1 cellular context compared by ENCODE assay signal in genomic region chr7:129952653-129953560, GRCh38.
TF ChIP-seq lines count a peak whose summit lies in the region.

UBE2H (minus strand) TSS chr7:129952960; CDS start chr7:129952555, 405 bp downstream.

TF ChIP-seq in HepG2, 621 proteins besides CTCF, POLR2A, EP300 and RAD21 (continued from another document and continues in another):
- TF ChIP-seq ZNF143 (CRISPR knock-in tag; IDR thresholded peaks at IDR 0.05) (peak; percentile 93), EZH2 (conservative IDR thresholded peaks at IDR 0.05; ENCODE audit: low read depth, low read length) (no peak), NAIF1 (CRISPR knock-in tag; IDR thresholded peaks at IDR 0.05; ENCODE audit: borderline replicate concordance) (no peak), SP1 (IDR thresholded peaks at IDR 0.05) (no peak), SP1 (CRISPR knock-in tag; IDR thresholded peaks at IDR 0.05) (peak; percentile 86), FOSL1 (CRISPR knock-in tag; IDR thresholded peaks at IDR 0.05; ENCODE audit: borderline replicate concordance) (no peak), HNRNPH1 (optimal IDR thresholded peaks at IDR 0.05; ENCODE audit: low read depth, low read length) (no peak), ZNF724P (CRISPR knock-in tag; IDR thresholded peaks at IDR 0.05; ENCODE audit: borderline replicate concordance) (no peak), TOPORS (CRISPR knock-in tag; IDR thresholded peaks at IDR 0.05) (0 out of 2 replicates have a peak, but pooled peaks have one; percentile 38), PLRG1 (conservative IDR thresholded peaks at IDR 0.05) (no peak), ARID3A (IDR thresholded peaks at IDR 0.05; ENCODE audit: low read depth, low read length) (no peak), HDAC6 (IDR thresholded peaks at IDR 0.05; ENCODE audit: low read depth, low read length) (no peak), ZNF569 (CRISPR knock-in tag; IDR thresholded peaks at IDR 0.05; ENCODE audit: borderline replicate concordance) (no peak), SRF (IDR thresholded peaks at IDR 0.05; ENCODE audit: low read depth, low read length) (no peak), KLF12 (CRISPR knock-in tag; IDR thresholded peaks at IDR 0.05; ENCODE audit: borderline replicate concordance) (no peak), KLF16 (CRISPR knock-in tag; IDR thresholded peaks at IDR 0.05) (peak in 1 of 2 experiments; percentile 68; a peak in 1 of 4 replicates), FOXP4 (CRISPR knock-in tag; IDR thresholded peaks at IDR 0.05) (peak; percentile 36), ZNF878 (CRISPR knock-in tag; IDR thresholded peaks at IDR 0.05) (no peak), MIER3 (CRISPR knock-in tag; IDR thresholded peaks at IDR 0.05; ENCODE audit: borderline replicate concordance) (no peak; the same call in 1 of the 2 replicates), MBD4 (IDR thresholded peaks at IDR 0.05; ENCODE audit: borderline replicate concordance, low read length) (no peak), DBP (CRISPR knock-in tag; IDR thresholded peaks at IDR 0.05; ENCODE audit: not compliant biosample characterization) (no peak), ZNF33B (CRISPR knock-in tag; IDR thresholded peaks at IDR 0.05) (no peak), REXO4 (CRISPR knock-in tag; IDR thresholded peaks at IDR 0.05; ENCODE audit: borderline replicate concordance) (no peak), ZSCAN9 (CRISPR knock-in tag; IDR thresholded peaks at IDR 0.05; ENCODE audit: borderline replicate concordance) (no peak; the same call in 1 of the 2 replicates), ZFP36L2 (CRISPR knock-in tag; IDR thresholded peaks at IDR 0.05) (no peak), ZMYM2 (CRISPR knock-in tag; IDR thresholded peaks at IDR 0.05) (no peak), SP4 (CRISPR knock-in tag; IDR thresholded peaks at IDR 0.05) (peak; percentile 85), ZNF510 (CRISPR knock-in tag; IDR thresholded peaks at IDR 0.05; ENCODE audit: low read depth) (no peak), RBAK (CRISPR knock-in tag; IDR thresholded peaks at IDR 0.05) (no peak), ZNF232 (CRISPR knock-in tag; IDR thresholded peaks at IDR 0.05; ENCODE audit: borderline replicate concordance) (no peak), EHMT2 (IDR thresholded peaks at IDR 0.05; ENCODE audit: borderline replicate concordance, low read depth, low read length) (no peak), AKAP8 (CRISPR knock-in tag; IDR thresholded peaks at IDR 0.05) (no peak), MTF1 (CRISPR knock-in tag; IDR thresholded peaks at IDR 0.05) (no peak), SMAD3 (CRISPR knock-in tag; IDR thresholded peaks at IDR 0.05) (no peak), ZFY (CRISPR knock-in tag; IDR thresholded peaks at IDR 0.05) (peak; percentile 72), CEBPG (CRISPR knock-in tag; IDR thresholded peaks at IDR 0.05) (peak; percentile 40), DNMT3B (CRISPR knock-in tag; conservative IDR thresholded peaks at IDR 0.05) (no peak), SUZ12 (IDR thresholded peaks at IDR 0.05; ENCODE audit: low read depth, low read length) (peak; percentile 65), REPIN1 (CRISPR knock-in tag; IDR thresholded peaks at IDR 0.05; ENCODE audit: borderline replicate concordance, low read depth) (no peak), GATAD1 (CRISPR knock-in tag; IDR thresholded peaks at IDR 0.05) (peak; percentile 38; the same call in 1 of the 2 replicates), SIN3A (IDR thresholded peaks at IDR 0.05; ENCODE audit: borderline replicate concordance, low read depth, low read length) (peak; percentile 72; the same call in 1 of the 2 replicates), ZNF607 (CRISPR knock-in tag; IDR thresholded peaks at IDR 0.05; ENCODE audit: borderline replicate concordance) (no peak; the same call in 1 of the 2 replicates), TOE1 (CRISPR knock-in tag; IDR thresholded peaks at IDR 0.05) (no peak), PAF1 (CRISPR knock-in tag; IDR thresholded peaks at IDR 0.05) (no peak), ZNF7 (CRISPR knock-in tag; IDR thresholded peaks at IDR 0.05) (no peak), MXD4 (CRISPR knock-in tag; IDR thresholded peaks at IDR 0.05) (no peak), ZBTB3 (CRISPR knock-in tag; IDR thresholded peaks at IDR 0.05; ENCODE audit: borderline replicate concordance, low read depth) (no peak), ZNF816 (CRISPR knock-in tag; IDR thresholded peaks at IDR 0.05; ENCODE audit: borderline replicate concordance) (no peak), HBP1 (CRISPR knock-in tag; IDR thresholded peaks at IDR 0.05; ENCODE audit: low read depth) (0 out of 2 replicates have a peak, but pooled peaks have one; percentile 33), ELF3 (CRISPR knock-in tag; IDR thresholded peaks at IDR 0.05) (peak; percentile 25; the same call in 1 of the 2 replicates), E2F2 (CRISPR knock-in tag; IDR thresholded peaks at IDR 0.05; ENCODE audit: borderline replicate concordance) (no peak), ZNF800 (CRISPR knock-in tag; IDR thresholded peaks at IDR 0.05) (no peak), POLR2AphosphoS2 (IDR thresholded peaks at IDR 0.05; ENCODE audit: low read depth, low read length) (no peak), ZNF772 (CRISPR knock-in tag; IDR thresholded peaks at IDR 0.05) (peak; percentile 24; the same call in 1 of the 2 replicates), NR3C1 (CRISPR knock-in tag; IDR thresholded peaks at IDR 0.05) (no peak), NPAS2 (CRISPR knock-in tag; IDR thresholded peaks at IDR 0.05; ENCODE audit: borderline replicate concordance) (no peak), JUND (CRISPR knock-in tag; IDR thresholded peaks at IDR 0.05) (peak; percentile 92), ZNF326 (CRISPR knock-in tag; IDR thresholded peaks at IDR 0.05; ENCODE audit: borderline replicate concordance) (no peak), NCOA2 (CRISPR knock-in tag; IDR thresholded peaks at IDR 0.05) (peak; percentile 39; the same call in 1 of the 2 replicates), FUBP1 (CRISPR knock-in tag; IDR thresholded peaks at IDR 0.05; ENCODE audit: borderline replicate concordance) (no peak), FOXA3 (CRISPR knock-in tag; IDR thresholded peaks at IDR 0.05) (peak; percentile 58; the same call in 1 of the 2 replicates), ZMAT5 (CRISPR knock-in tag; IDR thresholded peaks at IDR 0.05; ENCODE audit: borderline replicate concordance, low read depth) (no peak), MED1 (CRISPR knock-in tag; IDR thresholded peaks at IDR 0.05) (peak; percentile 29; the same call in 1 of the 2 replicates), PLSCR1 (CRISPR knock-in tag; IDR thresholded peaks at IDR 0.05; ENCODE audit: borderline replicate concordance) (no peak), HOXA9 (CRISPR knock-in tag; IDR thresholded peaks at IDR 0.05; ENCODE audit: borderline replicate concordance) (no peak), SAFB2 (CRISPR knock-in tag; IDR thresholded peaks at IDR 0.05; ENCODE audit: borderline replicate concordance, low read depth) (no peak)
